In the genomic region with DNA sequence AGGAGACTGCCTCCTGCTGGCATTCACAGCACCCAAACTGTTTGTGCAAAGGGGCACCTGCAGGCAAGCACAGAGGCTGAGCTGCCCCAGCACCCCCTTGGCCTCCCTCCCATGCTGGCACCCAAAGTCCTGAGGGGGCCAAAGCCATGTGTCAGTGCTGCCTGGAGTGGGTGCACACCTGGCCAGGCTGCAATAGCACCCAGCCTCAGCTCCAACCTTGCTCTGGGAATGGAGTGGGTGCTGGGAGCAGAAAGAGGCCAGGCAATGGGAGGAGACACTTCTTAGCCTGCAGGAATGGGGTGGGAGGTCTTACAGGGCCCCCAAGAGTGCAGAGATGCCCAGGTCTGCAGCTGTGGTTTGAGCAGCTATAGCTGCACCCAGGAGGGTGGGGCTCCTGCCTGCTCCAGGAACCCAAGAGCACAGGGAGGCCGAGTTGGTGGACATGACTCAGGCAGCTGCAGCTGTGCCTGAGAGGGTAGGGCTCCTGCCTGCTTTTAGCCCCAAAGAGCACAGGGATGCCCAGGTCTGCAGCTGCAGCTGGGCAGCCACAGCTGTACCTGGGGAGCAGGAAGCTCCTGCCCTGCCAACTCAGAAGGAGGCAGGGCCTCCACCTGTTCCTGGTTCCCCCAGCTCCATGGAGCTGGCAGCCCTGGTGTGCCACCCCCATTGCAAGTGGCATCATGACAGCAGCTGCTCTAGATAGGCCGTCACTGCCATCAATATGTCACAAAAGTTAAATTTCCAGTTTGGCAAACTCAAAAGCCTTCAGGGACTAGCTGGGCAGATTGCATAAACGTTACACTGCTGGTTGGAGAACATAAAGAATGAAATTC, we compare ENCODE assay signal across 1 cellular context.
A peak's percentile ranks its signal among the peaks of the same experiment; 100 is the strongest.
TF ChIP-seq lines count a peak whose summit lies in the region.

No MANE protein-coding gene starts in this region.

TF ChIP-seq in HepG2, 621 proteins besides CTCF, POLR2A, EP300 and RAD21 (continued from another document):
- TF ChIP-seq, protein P1, sequence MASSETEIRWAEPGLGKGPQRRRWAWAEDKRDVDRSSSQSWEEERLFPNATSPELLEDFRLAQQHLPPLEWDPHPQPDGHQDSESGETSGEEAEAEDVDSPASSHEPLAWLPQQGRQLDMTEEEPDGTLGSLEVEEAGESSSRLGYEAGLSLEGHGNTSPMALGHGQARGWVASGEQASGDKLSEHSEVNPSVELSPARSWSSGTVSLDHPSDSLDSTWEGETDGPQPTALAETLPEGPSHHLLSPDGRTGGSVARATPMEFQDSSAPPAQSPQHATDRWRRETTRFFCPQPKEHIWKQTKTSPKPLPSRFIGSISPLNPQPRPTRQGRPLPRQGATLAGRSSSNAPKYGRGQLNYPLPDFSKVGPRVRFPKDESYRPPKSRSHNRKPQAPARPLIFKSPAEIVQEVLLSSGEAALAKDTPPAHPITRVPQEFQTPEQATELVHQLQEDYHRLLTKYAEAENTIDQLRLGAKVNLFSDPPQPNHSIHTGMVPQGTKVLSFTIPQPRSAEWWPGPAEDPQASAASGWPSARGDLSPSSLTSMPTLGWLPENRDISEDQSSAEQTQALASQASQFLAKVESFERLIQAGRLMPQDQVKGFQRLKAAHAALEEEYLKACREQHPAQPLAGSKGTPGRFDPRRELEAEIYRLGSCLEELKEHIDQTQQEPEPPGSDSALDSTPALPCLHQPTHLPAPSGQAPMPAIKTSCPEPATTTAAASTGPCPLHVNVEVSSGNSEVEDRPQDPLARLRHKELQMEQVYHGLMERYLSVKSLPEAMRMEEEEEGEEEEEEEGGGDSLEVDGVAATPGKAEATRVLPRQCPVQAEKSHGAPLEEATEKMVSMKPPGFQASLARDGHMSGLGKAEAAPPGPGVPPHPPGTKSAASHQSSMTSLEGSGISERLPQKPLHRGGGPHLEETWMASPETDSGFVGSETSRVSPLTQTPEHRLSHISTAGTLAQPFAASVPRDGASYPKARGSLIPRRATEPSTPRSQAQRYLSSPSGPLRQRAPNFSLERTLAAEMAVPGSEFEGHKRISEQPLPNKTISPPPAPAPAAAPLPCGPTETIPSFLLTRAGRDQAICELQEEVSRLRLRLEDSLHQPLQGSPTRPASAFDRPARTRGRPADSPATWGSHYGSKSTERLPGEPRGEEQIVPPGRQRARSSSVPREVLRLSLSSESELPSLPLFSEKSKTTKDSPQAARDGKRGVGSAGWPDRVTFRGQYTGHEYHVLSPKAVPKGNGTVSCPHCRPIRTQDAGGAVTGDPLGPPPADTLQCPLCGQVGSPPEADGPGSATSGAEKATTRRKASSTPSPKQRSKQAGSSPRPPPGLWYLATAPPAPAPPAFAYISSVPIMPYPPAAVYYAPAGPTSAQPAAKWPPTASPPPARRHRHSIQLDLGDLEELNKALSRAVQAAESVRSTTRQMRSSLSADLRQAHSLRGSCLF (CRISPR knock-in tag; IDR thresholded peaks at IDR 0.05; ENCODE audit: borderline replicate concordance): no peak
- TF ChIP-seq KLF12 (CRISPR knock-in tag; IDR thresholded peaks at IDR 0.05; ENCODE audit: borderline replicate concordance): no peak
- TF ChIP-seq BORCS8-MEF2B (CRISPR knock-in tag; IDR thresholded peaks at IDR 0.05): peak; percentile 69; the same call in 1 of the 2 replicates
- TF ChIP-seq TP53 (CRISPR knock-in tag; conservative IDR thresholded peaks at IDR 0.05): no peak
- no peak for TF ChIP-seq ZSCAN20 (CRISPR knock-in tag; IDR thresholded peaks at IDR 0.05; ENCODE audit: borderline replicate concordance)
- TF ChIP-seq, protein P2, sequence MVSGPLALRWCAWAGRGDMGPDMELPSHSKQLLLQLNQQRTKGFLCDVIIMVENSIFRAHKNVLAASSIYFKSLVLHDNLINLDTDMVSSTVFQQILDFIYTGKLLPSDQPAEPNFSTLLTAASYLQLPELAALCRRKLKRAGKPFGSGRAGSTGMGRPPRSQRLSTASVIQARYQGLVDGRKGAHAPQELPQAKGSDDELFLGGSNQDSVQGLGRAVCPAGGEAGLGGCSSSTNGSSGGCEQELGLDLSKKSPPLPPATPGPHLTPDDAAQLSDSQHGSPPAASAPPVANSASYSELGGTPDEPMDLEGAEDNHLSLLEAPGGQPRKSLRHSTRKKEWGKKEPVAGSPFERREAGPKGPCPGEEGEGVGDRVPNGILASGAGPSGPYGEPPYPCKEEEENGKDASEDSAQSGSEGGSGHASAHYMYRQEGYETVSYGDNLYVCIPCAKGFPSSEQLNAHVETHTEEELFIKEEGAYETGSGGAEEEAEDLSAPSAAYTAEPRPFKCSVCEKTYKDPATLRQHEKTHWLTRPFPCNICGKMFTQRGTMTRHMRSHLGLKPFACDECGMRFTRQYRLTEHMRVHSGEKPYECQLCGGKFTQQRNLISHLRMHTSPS (CRISPR knock-in tag; IDR thresholded peaks at IDR 0.05; ENCODE audit: low read depth): 0 out of 2 replicates have a peak, but pooled peaks have one; percentile 15
- no peak for TF ChIP-seq ZNF563 (CRISPR knock-in tag; IDR thresholded peaks at IDR 0.05)
- no peak for TF ChIP-seq ZNF773 (CRISPR knock-in tag; IDR thresholded peaks at IDR 0.05; ENCODE audit: borderline replicate concordance)
- no peak for TF ChIP-seq CCDC6 (CRISPR knock-in tag; IDR thresholded peaks at IDR 0.05)
- TF ChIP-seq ERF (CRISPR knock-in tag; IDR thresholded peaks at IDR 0.05): 0 out of 2 replicates have a peak, but pooled peaks have one; percentile 0
- TF ChIP-seq ZNF652 (CRISPR knock-in tag; IDR thresholded peaks at IDR 0.05; ENCODE audit: borderline replicate concordance, low read depth): no peak
- peak; percentile 97 for TF ChIP-seq HNRNPL (IDR thresholded peaks at IDR 0.05; ENCODE audit: low read depth, low read length)
- TF ChIP-seq, protein P3, sequence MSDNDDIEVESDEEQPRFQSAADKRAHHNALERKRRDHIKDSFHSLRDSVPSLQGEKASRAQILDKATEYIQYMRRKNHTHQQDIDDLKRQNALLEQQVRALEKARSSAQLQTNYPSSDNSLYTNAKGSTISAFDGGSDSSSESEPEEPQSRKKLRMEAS (IDR thresholded peaks at IDR 0.05): peak; percentile 10; the same call in 1 of the 2 replicates
- TF ChIP-seq ZNF230 (CRISPR knock-in tag; IDR thresholded peaks at IDR 0.05): no peak
- no peak for TF ChIP-seq RORA (CRISPR knock-in tag; IDR thresholded peaks at IDR 0.05)
- TF ChIP-seq, protein P4, sequence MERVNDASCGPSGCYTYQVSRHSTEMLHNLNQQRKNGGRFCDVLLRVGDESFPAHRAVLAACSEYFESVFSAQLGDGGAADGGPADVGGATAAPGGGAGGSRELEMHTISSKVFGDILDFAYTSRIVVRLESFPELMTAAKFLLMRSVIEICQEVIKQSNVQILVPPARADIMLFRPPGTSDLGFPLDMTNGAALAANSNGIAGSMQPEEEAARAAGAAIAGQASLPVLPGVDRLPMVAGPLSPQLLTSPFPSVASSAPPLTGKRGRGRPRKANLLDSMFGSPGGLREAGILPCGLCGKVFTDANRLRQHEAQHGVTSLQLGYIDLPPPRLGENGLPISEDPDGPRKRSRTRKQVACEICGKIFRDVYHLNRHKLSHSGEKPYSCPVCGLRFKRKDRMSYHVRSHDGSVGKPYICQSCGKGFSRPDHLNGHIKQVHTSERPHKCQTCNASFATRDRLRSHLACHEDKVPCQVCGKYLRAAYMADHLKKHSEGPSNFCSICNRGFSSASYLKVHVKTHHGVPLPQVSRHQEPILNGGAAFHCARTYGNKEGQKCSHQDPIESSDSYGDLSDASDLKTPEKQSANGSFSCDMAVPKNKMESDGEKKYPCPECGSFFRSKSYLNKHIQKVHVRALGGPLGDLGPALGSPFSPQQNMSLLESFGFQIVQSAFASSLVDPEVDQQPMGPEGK (CRISPR knock-in tag; IDR thresholded peaks at IDR 0.05): 0 out of 2 replicates have a peak, but pooled peaks have one; percentile 41
- no peak for TF ChIP-seq RFXANK (CRISPR knock-in tag; IDR thresholded peaks at IDR 0.05)
- TF ChIP-seq ATRX (CRISPR knock-in tag; IDR thresholded peaks at IDR 0.05; ENCODE audit: borderline replicate concordance): no peak
- 0 out of 2 replicates have a peak, but pooled peaks have one; percentile 42 for TF ChIP-seq MTA1 (CRISPR knock-in tag; IDR thresholded peaks at IDR 0.05; ENCODE audit: borderline replicate concordance)
- TF ChIP-seq AGO2 (optimal IDR thresholded peaks at IDR 0.05; ENCODE audit: low read depth, low read length): peak; percentile 72
- TF ChIP-seq ZNF451 (CRISPR knock-in tag; IDR thresholded peaks at IDR 0.05): peak; percentile 72; the same call in 1 of the 2 replicates
- TF ChIP-seq CEBPG (CRISPR knock-in tag; IDR thresholded peaks at IDR 0.05): no peak
- TF ChIP-seq STAT5B (CRISPR knock-in tag; IDR thresholded peaks at IDR 0.05): no peak
- TF ChIP-seq, protein P5, sequence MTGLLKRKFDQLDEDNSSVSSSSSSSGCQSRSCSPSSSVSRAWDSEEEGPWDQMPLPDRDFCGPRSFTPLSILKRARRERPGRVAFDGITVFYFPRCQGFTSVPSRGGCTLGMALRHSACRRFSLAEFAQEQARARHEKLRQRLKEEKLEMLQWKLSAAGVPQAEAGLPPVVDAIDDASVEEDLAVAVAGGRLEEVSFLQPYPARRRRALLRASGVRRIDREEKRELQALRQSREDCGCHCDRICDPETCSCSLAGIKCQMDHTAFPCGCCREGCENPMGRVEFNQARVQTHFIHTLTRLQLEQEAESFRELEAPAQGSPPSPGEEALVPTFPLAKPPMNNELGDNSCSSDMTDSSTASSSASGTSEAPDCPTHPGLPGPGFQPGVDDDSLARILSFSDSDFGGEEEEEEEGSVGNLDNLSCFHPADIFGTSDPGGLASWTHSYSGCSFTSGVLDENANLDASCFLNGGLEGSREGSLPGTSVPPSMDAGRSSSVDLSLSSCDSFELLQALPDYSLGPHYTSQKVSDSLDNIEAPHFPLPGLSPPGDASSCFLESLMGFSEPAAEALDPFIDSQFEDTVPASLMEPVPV (CRISPR knock-in tag; IDR thresholded peaks at IDR 0.05): peak; percentile 61; the same call in 1 of the 2 replicates
- TF ChIP-seq ZNF557 (CRISPR knock-in tag; IDR thresholded peaks at IDR 0.05): no peak
- no peak; the same call in 1 of the 2 replicates for TF ChIP-seq TAF1 (CRISPR knock-in tag; IDR thresholded peaks at IDR 0.05)
- TF ChIP-seq SRSF9 (IDR thresholded peaks at IDR 0.05; ENCODE audit: borderline replicate concordance, insufficient read depth, low read depth, low read length, poor library complexity, severe bottlenecking): no peak
- TF ChIP-seq, protein P6, sequence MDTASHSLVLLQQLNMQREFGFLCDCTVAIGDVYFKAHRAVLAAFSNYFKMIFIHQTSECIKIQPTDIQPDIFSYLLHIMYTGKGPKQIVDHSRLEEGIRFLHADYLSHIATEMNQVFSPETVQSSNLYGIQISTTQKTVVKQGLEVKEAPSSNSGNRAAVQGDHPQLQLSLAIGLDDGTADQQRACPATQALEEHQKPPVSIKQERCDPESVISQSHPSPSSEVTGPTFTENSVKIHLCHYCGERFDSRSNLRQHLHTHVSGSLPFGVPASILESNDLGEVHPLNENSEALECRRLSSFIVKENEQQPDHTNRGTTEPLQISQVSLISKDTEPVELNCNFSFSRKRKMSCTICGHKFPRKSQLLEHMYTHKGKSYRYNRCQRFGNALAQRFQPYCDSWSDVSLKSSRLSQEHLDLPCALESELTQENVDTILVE (CRISPR knock-in tag; IDR thresholded peaks at IDR 0.05): no peak
- TF ChIP-seq ZBTB38 (CRISPR knock-in tag; IDR thresholded peaks at IDR 0.05): peak; percentile 62; the same call in 1 of the 2 replicates
- TF ChIP-seq ZNF274 (CRISPR knock-in tag; IDR thresholded peaks at IDR 0.05): no peak
- no peak for TF ChIP-seq ZBTB8A (CRISPR knock-in tag; IDR thresholded peaks at IDR 0.05; ENCODE audit: borderline replicate concordance, low read depth)
- TF ChIP-seq MTF2 (CRISPR knock-in tag; IDR thresholded peaks at IDR 0.05; ENCODE audit: borderline replicate concordance): no peak
- TF ChIP-seq, protein P7, sequence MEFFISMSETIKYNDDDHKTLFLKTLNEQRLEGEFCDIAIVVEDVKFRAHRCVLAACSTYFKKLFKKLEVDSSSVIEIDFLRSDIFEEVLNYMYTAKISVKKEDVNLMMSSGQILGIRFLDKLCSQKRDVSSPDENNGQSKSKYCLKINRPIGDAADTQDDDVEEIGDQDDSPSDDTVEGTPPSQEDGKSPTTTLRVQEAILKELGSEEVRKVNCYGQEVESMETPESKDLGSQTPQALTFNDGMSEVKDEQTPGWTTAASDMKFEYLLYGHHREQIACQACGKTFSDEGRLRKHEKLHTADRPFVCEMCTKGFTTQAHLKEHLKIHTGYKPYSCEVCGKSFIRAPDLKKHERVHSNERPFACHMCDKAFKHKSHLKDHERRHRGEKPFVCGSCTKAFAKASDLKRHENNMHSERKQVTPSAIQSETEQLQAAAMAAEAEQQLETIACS (CRISPR knock-in tag; IDR thresholded peaks at IDR 0.05): no peak
- no peak for TF ChIP-seq KLF16 (CRISPR knock-in tag; IDR thresholded peaks at IDR 0.05)
- TF ChIP-seq, protein P8, sequence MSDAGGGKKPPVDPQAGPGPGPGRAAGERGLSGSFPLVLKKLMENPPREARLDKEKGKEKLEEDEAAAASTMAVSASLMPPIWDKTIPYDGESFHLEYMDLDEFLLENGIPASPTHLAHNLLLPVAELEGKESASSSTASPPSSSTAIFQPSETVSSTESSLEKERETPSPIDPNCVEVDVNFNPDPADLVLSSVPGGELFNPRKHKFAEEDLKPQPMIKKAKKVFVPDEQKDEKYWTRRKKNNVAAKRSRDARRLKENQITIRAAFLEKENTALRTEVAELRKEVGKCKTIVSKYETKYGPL (CRISPR knock-in tag; IDR thresholded peaks at IDR 0.05): no peak
- TF ChIP-seq NCOR1 (IDR thresholded peaks at IDR 0.05; ENCODE audit: borderline replicate concordance, low read length): no peak
- TF ChIP-seq TAF15 (IDR thresholded peaks at IDR 0.05; ENCODE audit: low read depth, low read length, poor library complexity, severe bottlenecking): no peak
- TF ChIP-seq, protein P9, sequence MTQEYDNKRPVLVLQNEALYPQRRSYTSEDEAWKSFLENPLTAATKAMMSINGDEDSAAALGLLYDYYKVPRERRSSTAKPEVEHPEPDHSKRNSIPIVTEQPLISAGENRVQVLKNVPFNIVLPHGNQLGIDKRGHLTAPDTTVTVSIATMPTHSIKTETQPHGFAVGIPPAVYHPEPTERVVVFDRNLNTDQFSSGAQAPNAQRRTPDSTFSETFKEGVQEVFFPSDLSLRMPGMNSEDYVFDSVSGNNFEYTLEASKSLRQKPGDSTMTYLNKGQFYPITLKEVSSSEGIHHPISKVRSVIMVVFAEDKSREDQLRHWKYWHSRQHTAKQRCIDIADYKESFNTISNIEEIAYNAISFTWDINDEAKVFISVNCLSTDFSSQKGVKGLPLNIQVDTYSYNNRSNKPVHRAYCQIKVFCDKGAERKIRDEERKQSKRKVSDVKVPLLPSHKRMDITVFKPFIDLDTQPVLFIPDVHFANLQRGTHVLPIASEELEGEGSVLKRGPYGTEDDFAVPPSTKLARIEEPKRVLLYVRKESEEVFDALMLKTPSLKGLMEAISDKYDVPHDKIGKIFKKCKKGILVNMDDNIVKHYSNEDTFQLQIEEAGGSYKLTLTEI (CRISPR knock-in tag; conservative IDR thresholded peaks at IDR 0.05): no peak
